In the genomic region with DNA sequence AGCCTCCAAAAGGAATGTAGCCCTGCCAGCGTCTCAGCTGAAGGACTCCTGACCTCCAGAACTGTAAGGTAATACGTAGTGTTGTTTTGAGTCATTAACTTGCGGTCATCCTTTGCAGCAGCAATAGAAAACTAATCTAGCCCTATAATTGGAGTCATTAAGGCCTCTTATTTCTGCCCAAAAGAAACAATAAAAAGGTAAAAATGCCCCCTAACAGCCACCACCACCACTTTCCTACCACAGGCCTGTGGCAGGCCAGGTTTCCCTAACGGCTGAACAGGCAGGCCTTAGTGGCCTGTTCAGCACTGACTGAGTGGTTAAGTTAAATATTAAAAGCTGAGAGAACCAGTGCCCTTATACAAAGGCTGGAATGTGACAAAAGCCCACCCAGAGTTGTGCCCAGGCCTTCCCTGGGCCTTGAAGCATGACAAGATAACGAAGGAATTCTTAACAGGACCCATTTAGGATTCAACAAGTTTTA, we compare ENCODE assay signal across 20 cellular contexts.
"Had no signal": no experiment of that assay in that cellular context is flagged by ENCODE, and none has a peak within 500 bp of the region (broad histone marks: within the 10 kb centered on the region; RNA-seq: fewer than 3 reads in every experiment).

No MANE protein-coding gene starts in this region.

- H3K27ac ChIP-seq: heart right ventricle, parathyroid adenoma, right atrium auricular region, suprapubic skin, thyroid gland had no signal

- H3K4me1 ChIP-seq: heart right ventricle, parathyroid adenoma, right atrium auricular region, suprapubic skin, thyroid gland had no signal

- H3K36me3 Mint-ChIP-seq: naive B cell, type B pancreatic cell had no signal

- ATAC-seq: effector memory CD8-positive, alpha-beta T cell; heart right ventricle; left cardiac atrium; left ventricle myocardium superior had no signal

- H3K4me3 Mint-ChIP-seq: dendritic cell treated with granulocyte-macrophage colony-stimulating factor and Interleukin-4, amounts not matched to agents 40 ng/mL and 50 ng/mL, for 4 days; effector memory CD8-positive, alpha-beta T cell; naive B cell; nephron progenitor cell; type B pancreatic cell had no signal

- H3K4me1 Mint-ChIP-seq: naive B cell, nephron progenitor cell had no signal

- H3K27me3 Mint-ChIP-seq: dendritic cell treated with granulocyte-macrophage colony-stimulating factor and Interleukin-4, amounts not matched to agents 40 ng/mL and 50 ng/mL, for 4 days; effector memory CD8-positive, alpha-beta T cell had no signal

- H3K9me3 ChIP-seq: heart right ventricle, right atrium auricular region, suprapubic skin, thyroid gland had no signal

- H3K27ac Mint-ChIP-seq: dendritic cell treated with granulocyte-macrophage colony-stimulating factor and Interleukin-4, amounts not matched to agents 40 ng/mL and 50 ng/mL, for 4 days; effector memory CD8-positive, alpha-beta T cell; type B pancreatic cell had no signal

- H3K36me3 ChIP-seq: heart right ventricle, right atrium auricular region, suprapubic skin, thyroid gland had no signal

- H3K27me3 ChIP-seq: heart right ventricle, right atrium auricular region, suprapubic skin, thyroid gland had no signal

- H3K9ac ChIP-seq: parathyroid adenoma had no signal

- DNase-seq: effector memory CD8-positive, alpha-beta T cell; foreskin melanocyte; heart right ventricle; islet precursor cell; left cardiac atrium; left ventricle myocardium superior; mesenchymal stem cell; naive B cell; nephron progenitor cell; small intestine; stimulated activated CD4-positive, alpha-beta T cell treated with anti-CD3 and anti-CD28 coated beads, Interleukin-12 subunit alpha, Interleukin-12 subunit beta, amount 100 ng/mL, for 4 hours; stimulated activated CD4-positive, alpha-beta T cell treated with anti-CD3 and anti-CD28 coated beads, Interleukin-2, amount 100 ng/mL, for 48 hours; stimulated activated naive CD4-positive, alpha-beta T cell treated with Interleukin-2 at 50 U/mL for 16 hours; thyroid gland had no signal

- H3K4me3 ChIP-seq: heart right ventricle, lung, right atrium auricular region, suprapubic skin, thyroid gland had no signal
